Comparison of ENCODE assay signal across 8 cellular contexts in the genomic region with DNA sequence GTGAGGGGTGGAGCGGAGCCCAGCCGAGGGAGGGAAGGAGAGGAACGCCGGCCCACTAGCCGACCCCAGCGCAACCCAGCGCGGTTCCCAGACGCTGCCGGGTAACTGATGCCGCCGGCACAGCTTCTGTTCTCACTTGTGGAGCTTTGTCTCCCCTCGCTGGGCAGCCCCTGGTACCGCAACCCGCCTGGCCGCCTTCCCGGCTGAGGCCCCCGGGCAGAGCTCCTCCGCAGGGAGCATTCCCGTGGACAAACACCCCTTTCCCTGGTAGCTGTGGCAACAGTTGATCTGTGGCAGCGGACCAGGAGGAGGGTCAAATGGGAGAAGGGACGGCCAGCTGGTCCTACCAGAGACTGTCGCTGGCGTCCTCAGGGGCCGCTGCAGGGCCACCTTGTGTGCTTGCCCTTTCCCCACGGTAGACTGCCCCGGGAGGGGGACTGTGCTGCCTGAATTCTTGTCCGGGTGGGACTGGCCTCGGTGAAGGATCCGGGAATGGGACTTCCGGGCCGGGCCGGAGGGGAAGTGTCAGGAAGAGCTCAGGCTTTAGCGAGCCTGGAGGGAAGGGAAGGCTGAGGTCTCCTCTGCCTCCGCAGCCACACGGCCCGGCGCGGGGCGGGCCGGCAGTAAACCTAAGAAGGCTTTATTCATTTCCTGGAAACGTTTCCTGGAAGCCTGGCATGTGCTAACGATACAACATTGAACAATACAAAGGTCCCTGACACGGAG.
DNase-seq lines count a peak whose midpoint lies in the region; ATAC-seq and TF ChIP-seq lines count a peak whose summit lies in the region.

No MANE protein-coding gene starts in this region.

- H3K9me2 ChIP-seq in GM23248 (ENCODE audit: insufficient read depth): no peaks in the 10 kb centered on the region

- CTCF ChIA-PET in AG04449 (lab: Yijun Ruan, JAX): interaction anchor here (0.6 to 2.5 kb wide), 40 partner anchors 9 to 1376 kb away, joined by 3 to 36 read pairs (median 5); no protein-coding TSS in a partner anchor

- peak; percentile 23 for DNase-seq in AG04449 (ENCODE audit: low read depth, low spot score)
- DNase-seq in GM23248: peak; percentile 77
- peak; percentile 14 for DNase-seq in RPMI8226
- peak in 2 of 3 donors; percentile 25 to 50 for DNase-seq in mucosa of descending colon
- DNase-seq in vagina (ENCODE audit: extremely low spot score in 2 of 2): no peak
- no peak for DNase-seq in activated gamma-delta T cell (lab: John Stamatoyannopoulos, UW)

- H3K36me3 ChIP-seq in GM23248 (ENCODE audit: low read depth): no peaks in the 10 kb centered on the region
- no peaks in the 10 kb centered on the region for H3K36me3 ChIP-seq in mucosa of descending colon (ENCODE audit: low read depth)
- H3K36me3 ChIP-seq in vagina: no peaks in the 10 kb centered on the region

- H4K20me1 ChIP-seq in GM23248 (ENCODE audit: insufficient read depth): no peaks in the 10 kb centered on the region

- intact Hi-C loops in mucosa of descending colon (cut with DNase I, micrococcal nuclease) (no loop called here), vagina (cut with DNase I) (no loop called here)

- no peaks in the 10 kb centered on the region for H3K9me3 ChIP-seq in GM23248 (ENCODE audit: low read depth)
- H3K9me3 ChIP-seq in mucosa of descending colon: no peaks in the 10 kb centered on the region
- H3K9me3 ChIP-seq in vagina: no peaks in the 10 kb centered on the region

- no peaks in the 10 kb centered on the region for H3F3A ChIP-seq in GM23248 (ENCODE audit: insufficient read depth)

- TF ChIP-seq CTCF in AG04449 (IDR thresholded peaks at IDR 0.05; ENCODE audit: insufficient read depth, low read length, missing control alignments) (peak; percentile 96), mucosa of descending colon (IDR thresholded peaks at IDR 0.05) (no peak), vagina (IDR thresholded peaks at IDR 0.05) (no peak)

- 3 to 5% methylated on average over 40 to 43 of the region's 44 CpGs for WGBS in GM23248 (ENCODE audit: low coverage in 1 of 2, low lambda C conversion rate in 2 of 2, missing lambda C conversion rate in 2 of 2), 2 experiments

- peak overlapping the region; percentile 91 for H2AFZ ChIP-seq in GM23248

- in situ Hi-C loops in GM23248 (cut with MboI): no loop called here

- no peak for TF ChIP-seq POLR2A in vagina (IDR thresholded peaks at IDR 0.05)

- no peaks in the 10 kb centered on the region for H3K4me1 ChIP-seq in GM23248 (ENCODE audit: insufficient read depth)
- H3K4me1 ChIP-seq in mucosa of descending colon (ENCODE audit: low read depth): no peaks in the 10 kb centered on the region
- no peaks in the 10 kb centered on the region for H3K4me1 ChIP-seq in vagina

- H3K9ac ChIP-seq in GM23248: peak overlapping the region; percentile 70

- peak overlapping the region; percentile 90 for H3K4me2 ChIP-seq in GM23248 (ENCODE audit: unreplicated experiment)

- H3K4me3 ChIP-seq in AG04449 (ENCODE audit: low read depth, low read length) (peak overlapping the region; percentile 71), GM23248 (peak overlapping the region; percentile 76), mucosa of descending colon (peak overlapping the region; percentile 14), vagina (peak overlapping the region; percentile 46 to 53)

- H3K79me2 ChIP-seq in GM23248 (ENCODE audit: insufficient read depth): no peaks in the 10 kb centered on the region

- no peak overlapping the region for H3K27ac ChIP-seq in GM23248
- H3K27ac ChIP-seq in vagina: no peak overlapping the region

- POLR2A ChIA-PET in AG04449 (lab: Yijun Ruan, JAX): interaction anchor here (0.8 to 1.4 kb wide), 3 partner anchors 120 to 618 kb away, joined by 3 to 4 read pairs (median 3); no protein-coding TSS in a partner anchor

- H3K27me3 ChIP-seq in GM23248 (replicated peaks; ENCODE audit: insufficient read depth) (peaks cover 4% of the 10 kb centered on the region), vagina (no peaks in the 10 kb centered on the region)

- peak; percentile 74 for ATAC-seq in esophagus mucosa
- ATAC-seq in mucosa of descending colon: peak; percentile 60
- no peak for ATAC-seq in GM21619 (IDR thresholded peaks at IDR 0.05; ENCODE audit: unreplicated experiment)

Comparison
In these comparisons a context has a peak if more than half of its experiments do, and no peak if none do; other contexts are left out.
1. DNase-seq: peak in AG04449 (single experiment), GM23248 (single experiment), RPMI8226 (single experiment) and mucosa of descending colon (2 of 3); none in vagina (0 of 2) and activated gamma-delta T cell (single experiment).
2. H3K4me3 ChIP-seq: peak in every context shown above with its lines; median percentile 76 in GM23248; 71 in AG04449; 50 in vagina; 14 in mucosa of descending colon.